Comparison of ENCODE assay signal across 1 cellular context in the genomic region with DNA sequence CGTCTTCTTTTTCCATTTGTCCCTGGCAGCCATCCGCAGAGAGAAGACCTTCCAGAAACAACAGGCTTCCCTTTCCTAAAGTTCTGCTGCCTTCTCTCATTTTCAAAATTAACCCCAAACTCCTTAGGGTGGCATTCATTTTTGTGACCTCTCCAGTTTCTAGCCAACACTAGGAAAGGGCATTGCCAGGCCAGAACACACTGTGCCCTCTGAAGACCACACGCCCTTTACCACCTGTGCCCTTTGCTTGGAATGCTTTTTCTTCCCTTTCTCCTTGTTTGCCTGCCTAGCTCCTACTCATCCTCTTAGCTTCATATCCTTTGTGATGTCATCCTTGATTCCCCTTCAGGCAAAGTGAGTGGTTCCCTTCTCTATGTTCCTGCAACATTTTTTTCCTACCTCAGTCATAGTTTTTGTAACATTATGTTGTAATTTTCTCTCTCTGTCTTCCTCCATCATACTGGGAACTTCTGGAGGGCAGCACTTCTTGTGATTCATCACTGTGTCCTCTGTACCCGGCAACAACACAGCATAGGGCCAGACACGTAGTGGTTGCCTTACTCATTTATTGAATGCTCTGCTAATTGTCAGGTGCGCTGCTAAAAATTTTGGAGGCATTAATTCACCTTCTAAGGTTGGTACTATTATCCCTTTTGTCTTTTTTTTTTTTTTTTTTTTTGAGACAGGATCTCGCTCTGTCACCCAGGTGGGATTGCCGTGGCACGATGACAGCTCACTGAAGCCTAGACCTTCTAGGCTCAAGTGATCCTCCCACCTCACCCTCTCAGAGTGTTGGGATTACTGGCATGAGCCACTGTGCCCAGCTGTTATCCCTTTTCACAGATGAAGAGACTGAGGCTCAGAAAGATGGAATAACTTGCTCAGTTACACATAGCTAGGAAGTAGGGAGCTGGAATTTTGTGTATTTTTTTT.
A peak's percentile ranks its signal among the peaks of the same experiment; 100 is the strongest.
TF ChIP-seq lines count a peak whose summit lies in the region.

No MANE protein-coding gene starts in this region.

TF ChIP-seq in liver, 16 proteins besides CTCF, POLR2A, EP300 and RAD21 (continued from another document):
- TF ChIP-seq FOXA1 (IDR thresholded peaks at IDR 0.05) = no peak
- peak in 1 of 2 donors; percentile 11 for TF ChIP-seq HNF4A (conservative IDR thresholded peaks at IDR 0.05)
- TF ChIP-seq GABPA (IDR thresholded peaks at IDR 0.05 in 1 of 2, conservative IDR thresholded peaks at IDR 0.05 in 1 of 2) = no peak
- peak in 1 of 2 donors; percentile 40 for TF ChIP-seq RXRA (IDR thresholded peaks at IDR 0.05)
- TF ChIP-seq SP1 (IDR thresholded peaks at IDR 0.05) = no peak
- no peak for TF ChIP-seq FOXA2 (IDR thresholded peaks at IDR 0.05)
- no peak for TF ChIP-seq JUND (IDR thresholded peaks at IDR 0.05)
- TF ChIP-seq, protein P1, sequence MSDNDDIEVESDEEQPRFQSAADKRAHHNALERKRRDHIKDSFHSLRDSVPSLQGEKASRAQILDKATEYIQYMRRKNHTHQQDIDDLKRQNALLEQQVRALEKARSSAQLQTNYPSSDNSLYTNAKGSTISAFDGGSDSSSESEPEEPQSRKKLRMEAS (IDR thresholded peaks at IDR 0.05) = no peak
